In the genomic region with DNA sequence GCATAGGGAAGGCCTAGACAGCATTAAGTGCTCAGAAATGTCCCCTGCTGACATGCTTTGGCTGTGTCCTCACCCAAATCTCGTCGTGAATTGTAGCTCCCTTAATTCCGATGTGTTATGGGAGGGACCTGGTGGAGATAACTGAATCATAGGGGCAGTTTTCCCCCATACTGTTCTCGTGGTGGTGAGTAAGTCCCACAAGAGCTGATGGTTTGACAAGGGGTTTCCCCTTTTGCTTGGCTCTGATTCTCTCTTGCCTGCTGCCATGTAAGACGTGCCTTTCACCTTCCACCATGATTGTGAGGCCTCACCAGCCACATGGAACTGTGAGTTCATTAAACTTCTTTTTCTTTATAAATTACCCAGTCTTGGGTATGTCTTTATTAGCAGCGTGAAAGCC, we compare ENCODE assay signal across 1 cellular context.
TF ChIP-seq lines count a peak whose summit lies in the region.

No MANE protein-coding gene starts in this region.

TF ChIP-seq in IMR-90, 13 proteins besides CTCF, POLR2A, EP300 and RAD21 (continued from another document):
- TF ChIP-seq, protein P1, sequence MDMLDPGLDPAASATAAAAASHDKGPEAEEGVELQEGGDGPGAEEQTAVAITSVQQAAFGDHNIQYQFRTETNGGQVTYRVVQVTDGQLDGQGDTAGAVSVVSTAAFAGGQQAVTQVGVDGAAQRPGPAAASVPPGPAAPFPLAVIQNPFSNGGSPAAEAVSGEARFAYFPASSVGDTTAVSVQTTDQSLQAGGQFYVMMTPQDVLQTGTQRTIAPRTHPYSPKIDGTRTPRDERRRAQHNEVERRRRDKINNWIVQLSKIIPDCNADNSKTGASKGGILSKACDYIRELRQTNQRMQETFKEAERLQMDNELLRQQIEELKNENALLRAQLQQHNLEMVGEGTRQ (IDR thresholded peaks at IDR 0.05; ENCODE audit: low read depth, low read length), result no peak
- TF ChIP-seq MXI1 (IDR thresholded peaks at IDR 0.05; ENCODE audit: borderline replicate concordance, low read depth, low read length) (no peak), BHLHE40 (IDR thresholded peaks at IDR 0.05; ENCODE audit: low read depth, low read length) (no peak), CEBPB (IDR thresholded peaks at IDR 0.05; ENCODE audit: low read depth, low read length) (no peak), MAZ (IDR thresholded peaks at IDR 0.05; ENCODE audit: borderline replicate concordance, low read depth, low read length) (no peak), NFE2L2 (IDR thresholded peaks at IDR 0.05; ENCODE audit: low read depth, low read length) (no peak)
